In genomic region chr1:92484472-92485373, GRCh38 we compare ENCODE assay signal across 8 cellular contexts. TPM values are rescaled to one million over a fixed set of nuclear protein-coding genes. Genes with fewer than 3 reads are reported as not detected.
DNase-seq lines count a peak whose midpoint lies in the region; ATAC-seq and TF ChIP-seq lines count a peak whose summit lies in the region.

No MANE protein-coding gene starts in this region.

- no peaks in the 10 kb centered on the region for H3K79me2 ChIP-seq in mesendoderm (ENCODE audit: control insufficient read depth, insufficient read depth, low read length)

- no peak overlapping the region for H4K5ac ChIP-seq in mesendoderm (ENCODE audit: low read length)

- H3K23ac ChIP-seq in mesendoderm (ENCODE audit: low read length) = no peak overlapping the region

- no peak overlapping the region for H2BK15ac ChIP-seq in mesendoderm (replicated peaks; ENCODE audit: low read depth)

- peak; percentile 33 for ATAC-seq in GM21723 (IDR thresholded peaks at IDR 0.05; ENCODE audit: unreplicated experiment)

- H3K4me1 ChIP-seq in mesendoderm (ENCODE audit: control insufficient read depth, low read depth, low read length) = peaks cover 5% of the 10 kb centered on the region

- peaks cover 75% of the 10 kb centered on the region for H3K27me3 ChIP-seq in mesendoderm (ENCODE audit: insufficient read depth, low read length, poor library complexity)

- H3K4me2 ChIP-seq in mesendoderm (ENCODE audit: low read length) = peak overlapping the region; percentile 74

- WGBS in mesendoderm (ENCODE audit: extremely low coverage, insufficient coverage, low lambda C conversion rate) = no CpG with 5 or more reads among the region's 65 CpGs

- TF ChIP-seq CTCF in LNCaP clone FGC (IDR thresholded peaks at IDR 0.05; ENCODE audit: control insufficient read depth, extremely low read depth, insufficient read depth) (no peak), VCaP (conservative IDR thresholded peaks at IDR 0.05) (no peak), cardiac fibroblast (IDR thresholded peaks at IDR 0.05; ENCODE audit: low read depth, low read length) (no peak)

- H4K8ac ChIP-seq in mesendoderm (ENCODE audit: low read depth, low read length) = no peak overlapping the region

- H2BK120ac ChIP-seq in mesendoderm (ENCODE audit: low read depth, low read length) = no peak overlapping the region

- no peak overlapping the region for H3K18ac ChIP-seq in mesendoderm (ENCODE audit: low read length)

- peak overlapping the region; percentile 52; the same call in 1 of the 2 replicates for H3K27ac ChIP-seq in VCaP
- H3K27ac ChIP-seq in mesendoderm (ENCODE audit: low read depth, low read length) = no peak overlapping the region

- H3K56ac ChIP-seq in mesendoderm (ENCODE audit: low read length) = peak overlapping the region; percentile 37

- no peaks in the 10 kb centered on the region for H3K36me3 ChIP-seq in mesendoderm (ENCODE audit: control insufficient read depth, insufficient read depth, low read length)

- H3K79me1 ChIP-seq in mesendoderm (ENCODE audit: low read length) = no peaks in the 10 kb centered on the region

- DNase-seq in LNCaP clone FGC (ENCODE audit: low read depth) (no peak), cardiac fibroblast (ENCODE audit: low read depth in 2 of 2) (peak in 1 of 2 donors; percentile 18), mesendoderm (peak; percentile 57), dedifferentiated amniotic fluid mesenchymal stem cell (ENCODE audit: extremely low spot score) (no peak)
- DNase-seq in stimulated activated CD8-positive, alpha-beta memory T cell treated with anti-CD3 and anti-CD28 coated beads, Interleukin-7, amount 100 ng/mL, for 48 hours (ENCODE audit: extremely low read depth in 1 of 2, low read depth in 1 of 2) = peak; percentile 64 to 77

- no peak overlapping the region for H2AK5ac ChIP-seq in mesendoderm (ENCODE audit: low read length)

- H3K9ac ChIP-seq in mesendoderm (ENCODE audit: low read length) = peak overlapping the region; percentile 32

- H3K4me3 ChIP-seq in GM08714 (ENCODE audit: low read length) (peak overlapping the region; percentile 74), LNCaP clone FGC (ENCODE audit: low read depth, low read length) (peak overlapping the region; percentile 50), cardiac fibroblast (replicated peaks in 1 of 2; ENCODE audit: low read depth in 2 of 2, low read length in 2 of 2) (peak overlapping the region; percentile 37 to 55), mesendoderm (ENCODE audit: low read length) (no peak overlapping the region)

- no peak overlapping the region for H2BK5ac ChIP-seq in mesendoderm (ENCODE audit: low read length)

- H3K4ac ChIP-seq in mesendoderm (ENCODE audit: low read depth, low read length) = no peak overlapping the region

RNA-seq across cellular contexts. Expression of gene GFI1, which starts 2.0 kb away (rescaled TPM):
- polyA plus RNA-seq in mesendoderm (2013, experiment 1 of 2) = 0.08 TPM
- 0.13 TPM for polyA plus RNA-seq in mesendoderm (2013, experiment 2 of 2)

Comparison
In these comparisons a context has a peak if more than half of its experiments do, and no peak if none do; other contexts are left out.
1. DNase-seq: peak in mesendoderm (single experiment) and stimulated activated CD8-positive, alpha-beta memory T cell treated with anti-CD3 and anti-CD28 coated beads, Interleukin-7, amount 100 ng/mL, for 48 hours (2 of 2); none in LNCaP clone FGC (single experiment) and dedifferentiated amniotic fluid mesenchymal stem cell (single experiment).